8 cellular contexts compared by ENCODE assay signal in the genomic region with DNA sequence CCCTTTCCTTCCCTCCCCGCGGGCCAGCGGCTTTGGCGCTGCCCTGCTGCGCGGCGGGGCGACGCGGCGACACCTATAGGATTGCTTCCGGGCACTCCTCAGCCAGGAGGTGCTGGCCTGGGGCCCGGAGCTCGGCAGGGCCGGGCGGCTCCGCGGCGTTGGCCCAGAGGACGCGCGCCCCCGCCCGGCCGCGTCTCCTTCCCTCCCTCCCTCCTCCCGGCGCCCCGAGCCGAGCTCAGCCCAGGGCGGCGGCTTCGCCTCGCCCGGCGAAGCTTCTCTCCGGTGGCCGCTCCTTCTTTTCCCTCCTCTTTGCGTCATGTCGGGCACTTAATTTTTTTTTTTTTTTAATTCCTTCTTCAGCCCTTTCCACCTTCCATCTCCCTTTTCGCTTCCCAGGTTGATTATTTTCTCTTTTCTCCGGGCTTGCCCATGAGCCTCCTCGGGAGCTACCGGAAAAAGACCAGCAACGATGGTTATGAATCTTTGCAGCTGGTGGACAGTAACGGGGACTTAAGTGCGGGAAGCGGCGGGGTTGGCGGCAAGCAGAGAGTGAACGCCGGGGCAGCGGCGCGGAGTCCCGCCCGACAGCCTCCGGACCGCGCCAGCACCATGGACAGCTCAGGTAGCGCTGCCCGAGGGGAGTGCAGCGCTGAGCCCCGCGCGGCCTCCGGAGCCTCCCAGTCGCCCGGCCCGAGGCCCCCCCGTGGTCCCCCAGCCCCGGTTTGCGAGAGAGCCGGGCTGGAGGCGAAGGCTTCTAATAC. TPM values are rescaled to one million over a fixed set of nuclear protein-coding genes. Genes with fewer than 3 reads are reported as not detected.
DNase-seq lines count a peak whose midpoint lies in the region; ATAC-seq lines count a peak whose summit lies in the region.

A gene (plus strand): TSS at position 227 of the 761 bp plus-strand sequence. CDS start 203 bp downstream, at position 430.

- peak within 1 kb of the TSS; percentile 69 for H3K4me3 Mint-ChIP-seq in activated T-cell treated with anti-CD3 and anti-CD28 coated beads, Interleukin-2, amount 50 U/mL, for 24 hours

- H3K9ac ChIP-seq in NT2/D1 (ENCODE audit: insufficient read length, low read depth) = peak within 1 kb of the TSS; percentile 70

- no peaks in the 10 kb centered on the region for H3K36me3 Mint-ChIP-seq in activated T-cell treated with anti-CD3 and anti-CD28 coated beads, Interleukin-2, amount 50 U/mL, for 24 hours (ENCODE audit: low read depth)

- H3K27me3 Mint-ChIP-seq in activated T-cell treated with anti-CD3 and anti-CD28 coated beads, Interleukin-2, amount 50 U/mL, for 24 hours = peaks cover 50% of the 10 kb centered on the region

- peaks cover 15% of the 10 kb centered on the region for H3K27me3 ChIP-seq in NT2/D1 (ENCODE audit: insufficient read depth, insufficient read length)

- ATAC-seq in HG03342 (IDR thresholded peaks at IDR 0.05; ENCODE audit: unreplicated experiment) = peak; percentile 76
- peak; percentile 93 for ATAC-seq in esophagus mucosa
- no peak for ATAC-seq in GM21717 (IDR thresholded peaks at IDR 0.05; ENCODE audit: unreplicated experiment)

- no peaks in the 10 kb centered on the region for H3K9me3 Mint-ChIP-seq in activated T-cell treated with anti-CD3 and anti-CD28 coated beads, Interleukin-2, amount 50 U/mL, for 24 hours

- no peaks in the 10 kb centered on the region for H3K36me3 ChIP-seq in NT2/D1 (ENCODE audit: insufficient read depth, insufficient read length, low read length)

- H3K27ac Mint-ChIP-seq in activated T-cell treated with anti-CD3 and anti-CD28 coated beads, Interleukin-2, amount 50 U/mL, for 24 hours = no peak within 1 kb of the TSS

- DNase-seq in D341Med (ENCODE audit: low spot score) (peak; percentile 83), NT2/D1 (ENCODE audit: low read depth, low spot score) (peak; percentile 86), midbrain (lab: John Stamatoyannopoulos, UW) (peak; percentile 75)
- peak; percentile 69 for DNase-seq in activated T-cell treated with anti-CD3 and anti-CD28 coated beads, Interleukin-2, amount 50 U/mL, for 24 hours
- DNase-seq in stimulated activated CD8-positive, alpha-beta memory T cell treated with anti-CD3 and anti-CD28 coated beads, Interleukin-4, amount 100 ng/mL, for 24 hours (ENCODE audit: low read depth) = peak; percentile 45

- H3K9me3 ChIP-seq in NT2/D1 (ENCODE audit: insufficient read depth, low read length) = no peaks in the 10 kb centered on the region

- peaks cover 3% of the 10 kb centered on the region for H3K4me1 ChIP-seq in NT2/D1 (ENCODE audit: insufficient read depth, insufficient read length)

- H3K4me1 Mint-ChIP-seq in activated T-cell treated with anti-CD3 and anti-CD28 coated beads, Interleukin-2, amount 50 U/mL, for 24 hours (ENCODE audit: low read depth) = peaks cover 9% of the 10 kb centered on the region

- H3K4me3 ChIP-seq in NT2/D1 (ENCODE audit: insufficient read length, low read depth) = peak within 1 kb of the TSS; percentile 39

RNA-seq across cellular contexts. Expression of the gene that starts here (rescaled TPM):
- 0.20 TPM for total RNA-seq in esophagus mucosa

Comparison
In these comparisons a context has a peak if more than half of its experiments do, and no peak if none do; other contexts are left out.
1. Peak in ATAC-seq in esophagus mucosa; RNA of the gene not detected or under 1 TPM.